In genomic region chr22:36244522-36245391, GRCh38 we compare ENCODE assay signal across 15 cellular contexts. TPM values are rescaled to one million over a fixed set of nuclear protein-coding genes. Genes with fewer than 3 reads are reported as not detected.
A peak's percentile ranks its signal among the peaks of the same experiment; 100 is the strongest.
DNase-seq lines count a peak whose midpoint lies in the region; ATAC-seq, FAIRE-seq and TF ChIP-seq lines count a peak whose summit lies in the region.
"Had no signal": no experiment of that assay in that cellular context is flagged by ENCODE, and none has a peak within 500 bp of the region (broad histone marks: within the 10 kb centered on the region; RNA-seq: fewer than 3 reads in every experiment).

No MANE protein-coding gene starts in this region.

- H3K9me3 Mint-ChIP-seq in H9 = peaks cover 18 to 20% of the 10 kb centered on the region in 2 experiments
- H3K9me3 Mint-ChIP-seq in astrocyte (ENCODE audit: unreplicated experiment) = peaks cover 7% of the 10 kb centered on the region

- no peaks in the 10 kb centered on the region for H3K23me2 ChIP-seq in H9 (ENCODE audit: insufficient read length, low read depth, low read length, poor library complexity, severe bottlenecking)

- no peak overlapping the region for H3K4ac ChIP-seq in H9 (ENCODE audit: low read depth, low read length)

- no peak overlapping the region for H3K27ac ChIP-seq in H9 (ENCODE audit: insufficient read length, low read depth, low read length)
- H3K27ac ChIP-seq in astrocyte (ENCODE audit: low read depth, low read length) = no peak overlapping the region

- no peak for TF ChIP-seq CTCF in H9 (conservative IDR thresholded peaks at IDR 0.05)
- no peak for TF ChIP-seq CTCF in astrocyte (IDR thresholded peaks at IDR 0.05; ENCODE audit: insufficient read depth, low read depth, low read length)

- H3K9ac ChIP-seq in H9 (ENCODE audit: extremely low read depth, insufficient read length, low read length) = no peak overlapping the region
- H3K9ac ChIP-seq in astrocyte (ENCODE audit: low read length) = no peak overlapping the region

- no peak overlapping the region for H2AK5ac ChIP-seq in H9 (ENCODE audit: insufficient read length, low read length)

- no peak overlapping the region for H2BK5ac ChIP-seq in H9 (ENCODE audit: insufficient read length, low read length)

- no peaks in the 10 kb centered on the region for H3K4me1 ChIP-seq in H9 (ENCODE audit: insufficient read depth, low read length)
- H3K4me1 ChIP-seq in astrocyte (ENCODE audit: insufficient read depth, low read length) = peaks cover 3% of the 10 kb centered on the region

- no peak overlapping the region for H3K23ac ChIP-seq in H9 (ENCODE audit: insufficient read length, low read depth, low read length)

- peak; percentile 75 for FAIRE-seq in astrocyte (lab: Jason Lieb, UNC)
- no peak for FAIRE-seq in HTR-8/SVneo (lab: Jason Lieb, UNC)
- FAIRE-seq: H1, K562, keratinocyte had no signal

- no peaks in the 10 kb centered on the region for H3K79me1 ChIP-seq in H9 (ENCODE audit: insufficient read depth, low read depth, low read length, poor library complexity, severe bottlenecking)

- H4K20me1 ChIP-seq in H9 (ENCODE audit: control insufficient read depth, insufficient read depth, insufficient read length) (no peaks in the 10 kb centered on the region), astrocyte (ENCODE audit: insufficient read depth, low read length) (no peaks in the 10 kb centered on the region)

- no peak overlapping the region for H2BK20ac ChIP-seq in H9 (ENCODE audit: low read depth, low read length, poor library complexity, severe bottlenecking)

- H3K4me3 ChIP-seq in astrocyte (ENCODE audit: insufficient read depth, low read depth, low read length) = no peak overlapping the region
- H3K4me3 ChIP-seq: K562 had no signal

- no peak overlapping the region for H2BK15ac ChIP-seq in H9 (ENCODE audit: low read depth, low read length)

- H3K27me3 Mint-ChIP-seq in H9 (ENCODE audit: low read depth) (peaks cover 11% of the 10 kb centered on the region), astrocyte (ENCODE audit: low read depth, unreplicated experiment) (no peaks in the 10 kb centered on the region)

- H3K4me2 ChIP-seq in H9 (ENCODE audit: insufficient read depth, insufficient read length, low read length) (no peak overlapping the region), astrocyte (ENCODE audit: low read length) (no peak overlapping the region)

- no peak overlapping the region for H2BK12ac ChIP-seq in H9 (ENCODE audit: insufficient read length, low read depth, low read length)

- H3K27ac Mint-ChIP-seq in H9 (no peak overlapping the region), astrocyte (ENCODE audit: unreplicated experiment) (peak overlapping the region; percentile 12)
- H3K27ac Mint-ChIP-seq: nephron progenitor cell had no signal

- no peak overlapping the region for H3T11ph ChIP-seq in H9 (ENCODE audit: low read length)

- H3K4me3 Mint-ChIP-seq in H9 (no peak overlapping the region), astrocyte (ENCODE audit: unreplicated experiment) (peak overlapping the region; percentile 54)
- H3K4me3 Mint-ChIP-seq: brain; CD8-positive, alpha-beta memory T cell; nephron progenitor cell had no signal

- no CpG with 5 or more reads among the region's 5 CpGs for WGBS in H9 (ENCODE audit: extremely low coverage, insufficient read length, low lambda C conversion rate)

- H3K14ac ChIP-seq in H9 (ENCODE audit: insufficient read depth, low read length) = no peak overlapping the region

- no peak overlapping the region for H3K18ac ChIP-seq in H9 (ENCODE audit: insufficient read length, low read depth, low read length)

- H3K4me1 Mint-ChIP-seq in H9 (peaks cover 3% of the 10 kb centered on the region in 2 experiments), astrocyte (ENCODE audit: low read depth, unreplicated experiment) (peaks cover 6% of the 10 kb centered on the region)

- H3K79me2 ChIP-seq in H9 (ENCODE audit: insufficient read depth, low read length) = no peaks in the 10 kb centered on the region
- H3K79me2 ChIP-seq in astrocyte (ENCODE audit: insufficient read depth, low read length) = no peaks in the 10 kb centered on the region

- H3K36me3 ChIP-seq in astrocyte (ENCODE audit: insufficient read depth, low read length) = no peaks in the 10 kb centered on the region

- H2AFZ ChIP-seq in H9 (ENCODE audit: low read length) (no peak overlapping the region), astrocyte (ENCODE audit: low read depth, low read length) (no peak overlapping the region)

- no peaks in the 10 kb centered on the region for H3K27me3 ChIP-seq in H9 (ENCODE audit: insufficient read depth, low read length)
- no peaks in the 10 kb centered on the region for H3K27me3 ChIP-seq in astrocyte (ENCODE audit: insufficient read depth, low read length)

- H4K5ac ChIP-seq in H9 (ENCODE audit: insufficient read length, low read depth, low read length) = no peak overlapping the region

- DNase-seq in H9 (peak; percentile 1), astrocyte (ENCODE audit: low read depth) (peak; percentile 66), left cardiac atrium (peak; percentile 53), HTR-8/SVneo (ENCODE audit: insufficient read length, low spot score) (no peak), kidney glomerular epithelial cell (lab: John Stamatoyannopoulos, UW) (no peak), NCI-H1092 treated with DMSO at 0.1 percent for 48 hours (lab: John Stamatoyannopoulos, UW) (no peak)
- peak; percentile 14 for DNase-seq in stimulated activated CD8-positive, alpha-beta memory T cell treated with anti-CD3 and anti-CD28 coated beads, Interleukin-4, amount 100 ng/mL, for 48 hours
- DNase-seq: CD8-positive, alpha-beta memory T cell; nephron progenitor cell; stimulated activated CD4-positive, alpha-beta T cell treated with anti-CD3 and anti-CD28 coated beads, Interleukin-15, amount 100 ng/mL, for 24 hours had no signal

- no peak overlapping the region for H3K56ac ChIP-seq in H9 (ENCODE audit: insufficient read length, low read depth, low read length)

- peaks cover 10% of the 10 kb centered on the region for H3K9me3 ChIP-seq in H9 (ENCODE audit: control insufficient read depth, low read depth, low read length)
- no peaks in the 10 kb centered on the region for H3K9me3 ChIP-seq in astrocyte (ENCODE audit: insufficient read depth, low read depth, low read length)

- H4K8ac ChIP-seq in H9 (replicated peaks; ENCODE audit: insufficient read length, low read depth, low read length) = no peak overlapping the region

- ATAC-seq in left cardiac atrium = peak; percentile 75 to 90
- ATAC-seq in GM21576 (IDR thresholded peaks at IDR 0.05; ENCODE audit: unreplicated experiment) = no peak
- ATAC-seq: K562 had no signal

- intact Hi-C loops in left cardiac atrium (cut with DNase I) = no loop called here

- H4K91ac ChIP-seq in H9 (ENCODE audit: insufficient read length, low read depth, low read length) = no peak overlapping the region

- H3K36me3 Mint-ChIP-seq in H9 (ENCODE audit: insufficient read depth in 1 of 3, low read depth in 3 of 3) (peaks cover 5 to 12% (median 9%) of the 10 kb centered on the region in 3 experiments; a peak in 6 of 7 replicates), astrocyte (ENCODE audit: low read depth, unreplicated experiment) (peaks cover 3% of the 10 kb centered on the region)
- H3K36me3 Mint-ChIP-seq: brain had no signal

- H2BK120ac ChIP-seq in H9 (ENCODE audit: low read depth, low read length, poor library complexity, severe bottlenecking) = no peak overlapping the region

RNA-seq across cellular contexts. Expression of gene APOL2, which starts 5.4 kb away (rescaled TPM):
- total RNA-seq in H9 (2021) (15.6 and 18.1 TPM in 2 replicates), astrocyte (77.2 and 85.1 TPM in 2 replicates), left cardiac atrium (10 to 100 TPM; 43.8 to 43.9 TPM)

RNA-seq across cellular contexts. Expression of gene APOL1, which starts 8.2 kb away (rescaled TPM):
- total RNA-seq in H9 (2021) (0.13 TPM in 1 of 2 replicates, not detected in the other), astrocyte (3.9 and 7.5 TPM in 2 replicates), left cardiac atrium (10 to 100 TPM; 26.5 to 40.7 TPM)
- total RNA-seq: H1 had no signal

RNA-seq across cellular contexts. Expression of gene APOL4, which starts 43.1 kb away (rescaled TPM):
- total RNA-seq in H9 (2021) (not detected in 2 replicates), astrocyte (0.07 TPM in 1 of 2 replicates, not detected in the other), left cardiac atrium (10 to 100 TPM; 10.8 to 11.4 TPM)
- total RNA-seq: H1 had no signal

Comparison
In these comparisons a context has a peak if more than half of its experiments do, and no peak if none do; other contexts are left out.
1. DNase-seq: peak in H9 (single experiment), astrocyte (single experiment), left cardiac atrium (single experiment) and stimulated activated CD8-positive, alpha-beta memory T cell treated with anti-CD3 and anti-CD28 coated beads, Interleukin-4, amount 100 ng/mL, for 48 hours (single experiment); none in HTR-8/SVneo (single experiment), kidney glomerular epithelial cell (single experiment) and NCI-H1092 treated with DMSO at 0.1 percent for 48 hours (single experiment).
2. RNA of gene APOL4, which starts 43.1 kb away (total RNA-seq): 10.8 to 11.4 TPM in left cardiac atrium; 0.07 TPM in astrocyte and not detected in H9; every median in the first group is over 10 times any median in the second.